ENCODE assay signal across 8 cellular contexts in the genomic region with DNA sequence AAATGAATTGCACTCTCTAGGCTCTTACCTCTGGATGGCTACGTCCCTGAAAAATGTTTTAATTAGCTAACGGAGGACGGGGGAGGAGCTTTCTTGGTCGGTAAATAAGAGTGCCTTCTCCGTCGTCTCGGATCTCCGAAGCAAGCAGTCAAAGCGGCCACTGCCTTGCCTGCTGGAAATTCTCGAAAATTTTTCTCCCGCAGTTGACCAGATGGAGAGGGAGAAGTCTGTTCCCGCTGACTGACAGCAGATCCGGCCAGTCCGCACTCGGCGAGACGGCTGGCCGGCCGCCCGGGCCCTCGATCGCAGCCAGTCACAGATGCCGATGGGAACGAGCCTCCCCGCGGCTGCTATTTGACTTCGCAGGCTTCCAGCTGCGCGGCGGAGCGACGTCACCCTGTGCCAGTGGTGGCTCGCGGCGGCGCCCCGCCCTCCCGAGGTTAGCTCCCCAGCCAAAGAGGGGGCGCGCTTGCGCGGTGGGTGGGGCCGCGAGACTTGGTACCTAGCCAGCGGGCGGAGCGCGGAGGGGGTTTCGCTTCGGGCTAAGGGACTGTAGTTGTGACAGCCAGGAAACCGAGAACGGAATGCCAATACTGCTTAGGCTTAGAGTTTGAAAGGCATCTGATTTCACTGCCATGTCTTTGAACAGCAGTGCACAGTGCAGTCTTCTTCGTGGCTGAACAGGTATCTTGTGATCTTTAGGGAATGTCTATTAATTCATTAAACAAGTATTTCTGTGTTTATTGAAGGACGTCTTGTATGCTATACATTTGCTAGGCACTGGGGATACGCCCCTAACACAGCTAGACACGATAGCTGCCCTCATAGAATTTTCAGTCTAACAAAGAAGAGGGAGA. TPM values are rescaled to one million over a fixed set of nuclear protein-coding genes. Genes with fewer than 3 reads are reported as not detected.
A peak's percentile ranks its signal among the peaks of the same experiment; 100 is the strongest.
DNase-seq lines count a peak whose midpoint lies in the region; ATAC-seq and TF ChIP-seq lines count a peak whose summit lies in the region.

A gene (minus strand): TSS at position 184 of the 857 bp plus-strand sequence. CDS start 5,978 bp downstream, outside the sequence.

- H4K20me1 ChIP-seq in SU-DHL-6 (ENCODE audit: low read depth, low read length): no peaks in the 10 kb centered on the region

- H2AFZ ChIP-seq in SU-DHL-6 (ENCODE audit: low read depth, low read length, severe bottlenecking): peak within 1 kb of the TSS; percentile 79

- H3K79me2 ChIP-seq in SU-DHL-6 (ENCODE audit: insufficient read depth, low read length): peaks cover 32% of the 10 kb centered on the region

- peak within 1 kb of the TSS; percentile 74 for H3K9ac ChIP-seq in SU-DHL-6 (ENCODE audit: low read length)

- no peaks in the 10 kb centered on the region for H3K9me2 ChIP-seq in SU-DHL-6 (replicated peaks; ENCODE audit: insufficient read depth, low read length)

- H3K4me1 ChIP-seq in thymus (ENCODE audit: control insufficient read depth, insufficient read depth, low read length): peaks cover 7% of the 10 kb centered on the region

- H3K27me3 ChIP-seq in SU-DHL-6 (ENCODE audit: low read length): no peaks in the 10 kb centered on the region
- no peaks in the 10 kb centered on the region for H3K27me3 ChIP-seq in thymus (ENCODE audit: control insufficient read depth, insufficient read depth)

- TF ChIP-seq CTCF in GM12864 (IDR thresholded peaks at IDR 0.05; ENCODE audit: low read depth, low read length, missing control alignments): no peak
- TF ChIP-seq CTCF in SU-DHL-6 (IDR thresholded peaks at IDR 0.05; ENCODE audit: insufficient read depth, low read length, poor library complexity, severe bottlenecking): no peak
- TF ChIP-seq CTCF in osteocyte (IDR thresholded peaks at IDR 0.05): peak; percentile 20

- H3K36me3 ChIP-seq in SU-DHL-6 (ENCODE audit: low read length) (no peaks in the 10 kb centered on the region), thymus (ENCODE audit: control insufficient read depth, insufficient read depth) (no peaks in the 10 kb centered on the region)

- H3K9me3 ChIP-seq in SU-DHL-6 (ENCODE audit: insufficient read depth, low read length): no peaks in the 10 kb centered on the region
- H3K9me3 ChIP-seq in thymus (ENCODE audit: control insufficient read depth): no peaks in the 10 kb centered on the region

- H3K4me3 Mint-ChIP-seq in activated naive CD8-positive, alpha-beta T cell treated with anti-CD3 and anti-CD28 coated beads, Interleukin-2, amount 10 ng/mL, durations not matched to agents 7 days and 5 days: peak within 1 kb of the TSS; percentile 95
- H3K4me3 Mint-ChIP-seq in osteocyte (ENCODE audit: unreplicated experiment): peak within 1 kb of the TSS; percentile 98

- H3K36me3 Mint-ChIP-seq in activated naive CD8-positive, alpha-beta T cell treated with anti-CD3 and anti-CD28 coated beads, Interleukin-2, amount 10 ng/mL, durations not matched to agents 7 days and 5 days: peaks cover 22% of the 10 kb centered on the region
- H3K36me3 Mint-ChIP-seq in osteocyte (ENCODE audit: unreplicated experiment): no peaks in the 10 kb centered on the region

- ATAC-seq in HG02678 (IDR thresholded peaks at IDR 0.05; ENCODE audit: unreplicated experiment): peak; percentile 86
- peak; percentile 91 for ATAC-seq in activated naive CD8-positive, alpha-beta T cell treated with anti-CD3 and anti-CD28 coated beads, Interleukin-2, amount 10 ng/mL, durations not matched to agents 7 days and 5 days (ENCODE audit: low read depth)

- no peaks in the 10 kb centered on the region for H3K27me3 Mint-ChIP-seq in activated naive CD8-positive, alpha-beta T cell treated with anti-CD3 and anti-CD28 coated beads, Interleukin-2, amount 10 ng/mL, durations not matched to agents 7 days and 5 days
- H3K27me3 Mint-ChIP-seq in osteocyte (ENCODE audit: unreplicated experiment): no peaks in the 10 kb centered on the region

- H3K4me1 Mint-ChIP-seq in activated naive CD8-positive, alpha-beta T cell treated with anti-CD3 and anti-CD28 coated beads, Interleukin-2, amount 10 ng/mL, durations not matched to agents 7 days and 5 days: peaks cover 31% of the 10 kb centered on the region
- H3K4me1 Mint-ChIP-seq in osteocyte (ENCODE audit: unreplicated experiment): peaks cover 30% of the 10 kb centered on the region

- H3F3A ChIP-seq in SU-DHL-6 (ENCODE audit: insufficient read depth): peaks cover 10% of the 10 kb centered on the region

- peaks cover 1% of the 10 kb centered on the region for H3K9me3 Mint-ChIP-seq in activated naive CD8-positive, alpha-beta T cell treated with anti-CD3 and anti-CD28 coated beads, Interleukin-2, amount 10 ng/mL, durations not matched to agents 7 days and 5 days
- no peaks in the 10 kb centered on the region for H3K9me3 Mint-ChIP-seq in osteocyte (ENCODE audit: unreplicated experiment)

- peak within 1 kb of the TSS; percentile 92 for H3K27ac Mint-ChIP-seq in activated naive CD8-positive, alpha-beta T cell treated with anti-CD3 and anti-CD28 coated beads, Interleukin-2, amount 10 ng/mL, durations not matched to agents 7 days and 5 days
- peak within 1 kb of the TSS; percentile 100 for H3K27ac Mint-ChIP-seq in osteocyte (ENCODE audit: unreplicated experiment)

- WGBS in thymus: under 1% methylated on average over 56 of the region's 56 CpGs

- peak within 1 kb of the TSS; percentile 98 for H3K4me2 ChIP-seq in SU-DHL-6 (ENCODE audit: low read depth, low read length, poor library complexity, severe bottlenecking)

- H3K4me3 ChIP-seq in GM12864 (ENCODE audit: low read depth, low read length): peak within 1 kb of the TSS; percentile 82
- H3K4me3 ChIP-seq in SU-DHL-6 (ENCODE audit: insufficient read depth, low read length, poor library complexity, severe bottlenecking): peak within 1 kb of the TSS; percentile 88
- H3K4me3 ChIP-seq in thymus (ENCODE audit: low read length): peak within 1 kb of the TSS; percentile 63

- intact Hi-C loops in head of caudate nucleus (cut with DNase I): loop anchor here (5.0 to 10.0 kb wide), 5 partner anchors 67 to 277 kb away; a partner anchor contains a TSS

- H3K27ac ChIP-seq in SU-DHL-6 (ENCODE audit: low read depth, low read length) (peak within 1 kb of the TSS; percentile 95), thymus (ENCODE audit: low read depth) (peak within 1 kb of the TSS; percentile 94)

- POLR2A ChIA-PET in activated naive CD8-positive, alpha-beta T cell treated with anti-CD3 and anti-CD28 coated beads, Interleukin-2, amount 10 ng/mL, durations not matched to agents 7 days and 5 days (lab: Charles Lee): interaction anchor here (0.6 to 5.2 kb wide), 27 partner anchors 9 to 1278 kb away, joined by 3 to 79 read pairs (median 4); a partner anchor contains a TSS

- DNase-seq in GM12864 (ENCODE audit: low read depth): peak; percentile 93
- peak; percentile 63 for DNase-seq in NCI-H128 (lab: John Stamatoyannopoulos, UW; ENCODE audit: unreplicated experiment)
- peak; percentile 99 for DNase-seq in activated naive CD8-positive, alpha-beta T cell treated with anti-CD3 and anti-CD28 coated beads, Interleukin-2, amount 10 ng/mL, durations not matched to agents 7 days and 5 days
- peak; percentile 98 to 100 (median 99) for DNase-seq in head of caudate nucleus
- DNase-seq in osteocyte (ENCODE audit: extremely low spot score, unreplicated experiment): peak; percentile 100

RNA-seq across cellular contexts. Expression of the gene that starts here (rescaled TPM):
- 10 to 100 TPM; 81.4 to 82.7 TPM for total RNA-seq in activated naive CD8-positive, alpha-beta T cell treated with anti-CD3 and anti-CD28 coated beads, Interleukin-2, amount 10 ng/mL, durations not matched to agents 7 days and 5 days
- 11.9 and 15.9 TPM in 2 replicates for total RNA-seq in osteocyte
- polyA plus RNA-seq in thymus: 12.2 TPM

Comparison
In these comparisons a context has a peak if more than half of its experiments do, and no peak if none do; other contexts are left out.
1. Peak in every context shown above with its lines: DNase-seq, ATAC-seq, H3K4me3 ChIP-seq and H3K27ac ChIP-seq.